Comparison of ENCODE assay signal across 17 cellular contexts in the genomic region with DNA sequence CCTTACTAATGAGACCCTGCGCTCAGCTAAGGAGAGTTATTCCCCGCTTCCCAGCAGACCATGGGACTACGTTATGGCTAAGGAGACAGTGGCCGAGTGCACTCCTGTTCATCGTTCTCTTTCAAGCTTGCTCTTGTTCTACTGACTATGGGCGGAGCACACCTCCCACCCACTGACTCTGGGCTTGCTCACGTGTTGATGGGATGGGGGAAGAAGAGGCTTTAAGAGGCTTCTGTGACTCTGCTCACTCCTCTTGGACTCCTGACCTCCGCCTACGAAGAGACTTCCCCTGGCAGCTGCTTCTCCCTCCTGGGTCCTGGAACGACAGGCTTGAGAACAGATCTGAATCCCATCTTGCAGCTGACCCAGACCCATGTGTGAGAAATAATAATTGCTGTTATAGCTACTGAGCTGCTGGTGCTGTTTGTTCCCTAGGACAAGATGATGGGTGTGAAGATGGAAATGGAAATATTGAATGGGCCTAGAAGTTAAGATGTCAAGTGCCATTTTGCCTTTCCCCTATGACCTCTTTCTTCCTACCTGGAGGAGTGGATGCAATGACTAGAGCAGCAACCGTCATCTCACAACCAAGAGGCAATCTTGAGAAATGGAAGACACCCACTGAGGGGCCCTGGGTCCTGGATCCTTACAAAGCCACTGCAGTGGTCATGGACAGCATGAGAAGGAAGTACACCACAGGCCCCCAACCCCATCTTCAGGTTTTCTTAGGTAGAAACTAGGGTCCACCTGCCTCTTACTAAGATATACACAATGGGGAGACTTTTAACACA. TPM values are rescaled to one million over a fixed set of nuclear protein-coding genes. Genes with fewer than 3 reads are reported as not detected.
DNase-seq lines count a peak whose midpoint lies in the region; ATAC-seq, FAIRE-seq and TF ChIP-seq lines count a peak whose summit lies in the region.
"Had no signal": no experiment of that assay in that cellular context is flagged by ENCODE, and none has a peak within 500 bp of the region (broad histone marks: within the 10 kb centered on the region; RNA-seq: fewer than 3 reads in every experiment).

No MANE protein-coding gene starts in this region.

- intact Hi-C loops in activated naive CD4-positive, alpha-beta T cell treated with anti-CD3 and anti-CD28 coated beads for 36 hours (cut with micrococcal nuclease), result no loop called here
- intact Hi-C loops in activated B cell treated with CpG ODN at 0.5 μM for 24 hours (cut with micrococcal nuclease), result loop anchor here (10.0 kb wide), 1 partner anchor 1104 kb away; no protein-coding TSS in a partner anchor

- DNase-seq in activated naive CD4-positive, alpha-beta T cell treated with anti-CD3 and anti-CD28 coated beads for 36 hours, result no peak
- no peak for DNase-seq in activated naive CD4-positive, alpha-beta T cell (lab: John Stamatoyannopoulos, UW)
- DNase-seq in activated B cell treated with CpG ODN at 0.5 μM for 24 hours (no peak), immature natural killer cell (no peak), superior temporal gyrus (ENCODE audit: extremely low spot score) (no peak), GM12891 (ENCODE audit: insufficient read length, low spot score) (no peak), NCI-H345 treated with DMSO at 0.1 percent for 48 hours (lab: John Stamatoyannopoulos, UW; ENCODE audit: unreplicated experiment) (no peak)
- no peak for DNase-seq in stimulated activated naive CD8-positive, alpha-beta T cell treated with anti-CD3 and anti-CD28 coated beads, Interleukin-15, amount 100 ng/mL, for 72 hours
- DNase-seq: caudate nucleus; effector CD8-positive, alpha-beta T cell; MG63; NCI-H146; NCI-H446; substantia nigra had no signal

- no peaks in the 10 kb centered on the region for H3K27me3 Mint-ChIP-seq in activated naive CD4-positive, alpha-beta T cell treated with anti-CD3 and anti-CD28 coated beads for 36 hours (ENCODE audit: low read depth)
- H3K27me3 Mint-ChIP-seq in activated B cell treated with CpG ODN at 0.5 μM for 24 hours (no peaks in the 10 kb centered on the region), immature natural killer cell (ENCODE audit: low read depth in 3 of 3) (peaks cover 2 to 14% (median 6%) of the 10 kb centered on the region in 3 donors)
- no peaks in the 10 kb centered on the region for H3K27me3 Mint-ChIP-seq in stimulated activated naive CD8-positive, alpha-beta T cell treated with anti-CD3 and anti-CD28 coated beads, Interleukin-15, amount 100 ng/mL, for 72 hours

- FAIRE-seq in GM12891 (lab: Jason Lieb, UNC), result no peak
- FAIRE-seq: HepG2, islet of Langerhans had no signal

- CTCF ChIA-PET in activated naive CD4-positive, alpha-beta T cell treated with anti-CD3 and anti-CD28 coated beads for 36 hours (lab: Charles Lee), result interaction anchor here (0.5 to 0.9 kb wide), 2 partner anchors 15 to 46 kb away, joined by 3 read pairs; no protein-coding TSS in a partner anchor
- CTCF ChIA-PET in activated B cell treated with CpG ODN at 0.5 μM for 24 hours (lab: Charles Lee), result interaction anchor here (1.1 kb wide), 1 partner anchor 111 kb away, joined by 3 read pairs; no protein-coding TSS in a partner anchor

- H3K27ac Mint-ChIP-seq in activated naive CD4-positive, alpha-beta T cell treated with anti-CD3 and anti-CD28 coated beads for 36 hours, result peak overlapping the region; percentile 79
- H3K27ac Mint-ChIP-seq in activated B cell treated with CpG ODN at 0.5 μM for 24 hours (peak overlapping the region; percentile 20), immature natural killer cell (peak overlapping the region in 5 of 6 donors; percentile 37 to 82 (median 49))
- peak overlapping the region; percentile 23 to 82 for H3K27ac Mint-ChIP-seq in stimulated activated naive CD8-positive, alpha-beta T cell treated with anti-CD3 and anti-CD28 coated beads, Interleukin-15, amount 100 ng/mL, for 72 hours

- no peak overlapping the region for H3K4me3 Mint-ChIP-seq in activated naive CD4-positive, alpha-beta T cell treated with anti-CD3 and anti-CD28 coated beads for 36 hours
- H3K4me3 Mint-ChIP-seq in activated B cell treated with CpG ODN at 0.5 μM for 24 hours, result no peak overlapping the region
- no peak overlapping the region for H3K4me3 Mint-ChIP-seq in immature natural killer cell
- no peak overlapping the region for H3K4me3 Mint-ChIP-seq in stimulated activated naive CD8-positive, alpha-beta T cell treated with anti-CD3 and anti-CD28 coated beads, Interleukin-15, amount 100 ng/mL, for 72 hours
- H3K4me3 Mint-ChIP-seq: neural crest cell had no signal

- ATAC-seq in activated B cell treated with CpG ODN at 0.5 μM for 24 hours (ENCODE audit: low read depth), result no peak
- no peak for ATAC-seq in stimulated activated naive CD8-positive, alpha-beta T cell treated with anti-CD3 and anti-CD28 coated beads, Interleukin-15, amount 100 ng/mL, for 72 hours

- peaks cover 68% of the 10 kb centered on the region for H3K4me1 Mint-ChIP-seq in activated naive CD4-positive, alpha-beta T cell treated with anti-CD3 and anti-CD28 coated beads for 36 hours (ENCODE audit: low read depth)
- H3K4me1 Mint-ChIP-seq in activated B cell treated with CpG ODN at 0.5 μM for 24 hours, result peaks cover 43% of the 10 kb centered on the region
- H3K4me1 Mint-ChIP-seq in immature natural killer cell, result peaks cover 62 to 64% of the 10 kb centered on the region in 2 donors
- H3K4me1 Mint-ChIP-seq in stimulated activated naive CD8-positive, alpha-beta T cell treated with anti-CD3 and anti-CD28 coated beads, Interleukin-15, amount 100 ng/mL, for 72 hours, result peaks cover 66% of the 10 kb centered on the region

- TF ChIP-seq POLR2A in GM12891 (IDR thresholded peaks at IDR 0.05; ENCODE audit: low read depth, low read length), result no peak

- peaks cover 20% of the 10 kb centered on the region for H3K36me3 Mint-ChIP-seq in activated naive CD4-positive, alpha-beta T cell treated with anti-CD3 and anti-CD28 coated beads for 36 hours (ENCODE audit: low read depth)
- H3K36me3 Mint-ChIP-seq in activated B cell treated with CpG ODN at 0.5 μM for 24 hours (ENCODE audit: low read depth) (peaks cover 44% of the 10 kb centered on the region), immature natural killer cell (no peaks in the 10 kb centered on the region)

- POLR2A ChIA-PET in activated B cell treated with CpG ODN at 0.5 μM for 24 hours (lab: Charles Lee), result no interaction called here

- no peak for TF ChIP-seq CTCF in activated B cell treated with CpG ODN at 0.5 μM for 24 hours (IDR thresholded peaks at IDR 0.05)

- no peaks in the 10 kb centered on the region for H3K9me3 Mint-ChIP-seq in activated naive CD4-positive, alpha-beta T cell treated with anti-CD3 and anti-CD28 coated beads for 36 hours
- H3K9me3 Mint-ChIP-seq in activated B cell treated with CpG ODN at 0.5 μM for 24 hours (no peaks in the 10 kb centered on the region), immature natural killer cell (no peaks in the 10 kb centered on the region)
- no peaks in the 10 kb centered on the region for H3K9me3 Mint-ChIP-seq in stimulated activated naive CD8-positive, alpha-beta T cell treated with anti-CD3 and anti-CD28 coated beads, Interleukin-15, amount 100 ng/mL, for 72 hours
- H3K9me3 Mint-ChIP-seq: neural crest cell had no signal

TF ChIP-seq in GM12891, 5 proteins besides CTCF, POLR2A, EP300 and RAD21:
- TF ChIP-seq SPI1 (IDR thresholded peaks at IDR 0.05; ENCODE audit: low read depth, low read length) (no peak), POLR2AphosphoS5 (IDR thresholded peaks at IDR 0.05; ENCODE audit: low read depth, low read length) (no peak), POU2F2 (IDR thresholded peaks at IDR 0.05; ENCODE audit: low read depth, low read length) (no peak), PAX5 (IDR thresholded peaks at IDR 0.05; ENCODE audit: insufficient read depth, low read length, severe bottlenecking) (no peak), TAF1 (IDR thresholded peaks at IDR 0.05; ENCODE audit: low read depth, low read length) (no peak)

RNA-seq across cellular contexts. Expression of a gene that starts 38.7 kb away (rescaled TPM):
- 10 to 100 TPM; 77.2 to 82.6 TPM for total RNA-seq in activated naive CD4-positive, alpha-beta T cell treated with anti-CD3 and anti-CD28 coated beads for 36 hours
- total RNA-seq in activated B cell treated with CpG ODN at 0.5 μM for 24 hours, result 134 and 146 TPM in 2 replicates
- polyA plus RNA-seq in immature natural killer cell, result 10 to 100 TPM; 39.0 to 81.9 (median 46.6) TPM
- 41.7 TPM for polyA plus RNA-seq in GM12891 (2012; ENCODE audit: low read depth, missing spikeins)

RNA-seq across cellular contexts. Expression of a gene that starts 39.1 kb away (rescaled TPM):
- 10 to 100 TPM; 47.1 to 50.2 TPM for total RNA-seq in activated naive CD4-positive, alpha-beta T cell treated with anti-CD3 and anti-CD28 coated beads for 36 hours
- total RNA-seq in activated B cell treated with CpG ODN at 0.5 μM for 24 hours, result 56.8 and 69.0 TPM in 2 replicates
- 10 to 100 TPM; 11.4 to 31.5 (median 18.3) TPM for polyA plus RNA-seq in immature natural killer cell
- polyA plus RNA-seq in GM12891 (2012; ENCODE audit: low read depth, missing spikeins), result 13.4 TPM

Comparison
In these comparisons a context has a peak if more than half of its experiments do, and no peak if none do; other contexts are left out.
1. H3K27ac Mint-ChIP-seq: peak in every context shown above with its lines; median percentile 79 in activated naive CD4-positive, alpha-beta T cell treated with anti-CD3 and anti-CD28 coated beads for 36 hours; 52 in stimulated activated naive CD8-positive, alpha-beta T cell treated with anti-CD3 and anti-CD28 coated beads, Interleukin-15, amount 100 ng/mL, for 72 hours; 49 in immature natural killer cell; 20 in activated B cell treated with CpG ODN at 0.5 μM for 24 hours.